ENCODE assay signal across 12 cellular contexts in genomic region chr7:21338728-21339164, GRCh38.
A peak's percentile ranks its signal among the peaks of the same experiment; 100 is the strongest.
DNase-seq lines count a peak whose midpoint lies in the region; ATAC-seq and TF ChIP-seq lines count a peak whose summit lies in the region.
"Had no signal": no experiment of that assay in that cellular context is flagged by ENCODE, and none has a peak within 500 bp of the region (broad histone marks: within the 10 kb centered on the region; RNA-seq: fewer than 3 reads in every experiment).

No MANE protein-coding gene starts in this region.

- no peaks in the 10 kb centered on the region for H3K4me1 ChIP-seq in psoas muscle
- no peaks in the 10 kb centered on the region for H3K4me1 ChIP-seq in adrenal gland (replicated peaks in 1 of 2)

- peaks cover 10% of the 10 kb centered on the region for H3K9me3 Mint-ChIP-seq in activated T-cell treated with anti-CD3 and anti-CD28 coated beads, Interleukin-2, amount 50 U/mL, for 24 hours
- peaks cover 0 to 4% (median 0%) of the 10 kb centered on the region in 9 donors for H3K9me3 Mint-ChIP-seq in naive thymus-derived CD8-positive, alpha-beta T cell
- peaks cover 18 to 21% of the 10 kb centered on the region in 2 donors for H3K9me3 Mint-ChIP-seq in stimulated activated naive CD8-positive, alpha-beta T cell treated with anti-CD3 and anti-CD28 coated beads, Interleukin-15, amount 100 ng/mL, for 72 hours

- TF ChIP-seq CTCF in psoas muscle (IDR thresholded peaks at IDR 0.05) (no peak), adrenal gland (IDR thresholded peaks at IDR 0.05) (no peak)

- POLR2A ChIA-PET in naive thymus-derived CD8-positive, alpha-beta T cell (lab: Charles Lee), result interaction anchor here (1.0 kb wide), 1 partner anchor 89 kb away, joined by 6 read pairs; the partner anchor contains the start of gene SP4

- 69 to 75% (median 69%) methylated on average over 4 of the region's 4 CpGs for WGBS in psoas muscle, 3 donors
- WGBS in adrenal gland, 4 donors, result 54 to 67% (median 61%) methylated on average over 4 of the region's 4 CpGs

- H3K4me3 ChIP-seq in psoas muscle (no peak overlapping the region), adrenal gland (no peak overlapping the region)

- no peaks in the 10 kb centered on the region for H3K27me3 ChIP-seq in psoas muscle (ENCODE audit: insufficient read depth in 3 of 3, low read length in 2 of 3)
- no peaks in the 10 kb centered on the region for H3K27me3 ChIP-seq in adrenal gland

- peak overlapping the region; percentile 24 for H3K4me3 Mint-ChIP-seq in activated T-cell treated with anti-CD3 and anti-CD28 coated beads, Interleukin-2, amount 50 U/mL, for 24 hours
- H3K4me3 Mint-ChIP-seq in naive thymus-derived CD8-positive, alpha-beta T cell, result peak overlapping the region; percentile 1 to 73 (median 46)
- peak overlapping the region; percentile 61 to 66 for H3K4me3 Mint-ChIP-seq in stimulated activated naive CD8-positive, alpha-beta T cell treated with anti-CD3 and anti-CD28 coated beads, Interleukin-15, amount 100 ng/mL, for 72 hours
- H3K4me3 Mint-ChIP-seq: nephron; stimulated activated naive B cell treated with anti-CD40 and anti-IgM and Interleukin-4, amounts not matched to agents 10 μg/mL and 1 μg/mL and 100 μg/mL, for 72 hours had no signal

- H3K27ac ChIP-seq in psoas muscle (no peak overlapping the region), adrenal gland (no peak overlapping the region)

- no peaks in the 10 kb centered on the region for H3K36me3 ChIP-seq in psoas muscle (ENCODE audit: insufficient read depth in 1 of 2, low read depth in 1 of 2)
- H3K36me3 ChIP-seq in adrenal gland (replicated peaks in 1 of 2), result no peaks in the 10 kb centered on the region

- peak; percentile 64 to 76 for ATAC-seq in naive thymus-derived CD8-positive, alpha-beta T cell
- peak; percentile 96 for ATAC-seq in stimulated activated naive CD8-positive, alpha-beta T cell treated with anti-CD3 and anti-CD28 coated beads, Interleukin-15, amount 100 ng/mL, for 72 hours
- ATAC-seq in GM21576 (IDR thresholded peaks at IDR 0.05; ENCODE audit: unreplicated experiment) (no peak), psoas muscle (no peak)
- ATAC-seq: stimulated activated naive B cell treated with anti-CD40 and anti-IgM and Interleukin-4, amounts not matched to agents 10 μg/mL and 1 μg/mL and 100 μg/mL, for 72 hours had no signal

- no peak for TF ChIP-seq POLR2A in adrenal gland (IDR thresholded peaks at IDR 0.05)

- peaks cover 34% of the 10 kb centered on the region for H3K4me1 Mint-ChIP-seq in activated T-cell treated with anti-CD3 and anti-CD28 coated beads, Interleukin-2, amount 50 U/mL, for 24 hours (ENCODE audit: low read depth)
- peaks cover 11 to 20% (median 14%) of the 10 kb centered on the region in 4 donors for H3K4me1 Mint-ChIP-seq in naive thymus-derived CD8-positive, alpha-beta T cell
- peaks cover 52% of the 10 kb centered on the region for H3K4me1 Mint-ChIP-seq in stimulated activated naive CD8-positive, alpha-beta T cell treated with anti-CD3 and anti-CD28 coated beads, Interleukin-15, amount 100 ng/mL, for 72 hours
- H3K4me1 Mint-ChIP-seq: nephron had no signal

- H3K9me3 ChIP-seq in psoas muscle (no peaks in the 10 kb centered on the region), adrenal gland (replicated peaks in 1 of 3) (no peaks in the 10 kb centered on the region)

- H3K27me3 Mint-ChIP-seq in activated T-cell treated with anti-CD3 and anti-CD28 coated beads, Interleukin-2, amount 50 U/mL, for 24 hours, result no peaks in the 10 kb centered on the region
- no peaks in the 10 kb centered on the region for H3K27me3 Mint-ChIP-seq in naive thymus-derived CD8-positive, alpha-beta T cell
- no peaks in the 10 kb centered on the region for H3K27me3 Mint-ChIP-seq in stimulated activated naive CD8-positive, alpha-beta T cell treated with anti-CD3 and anti-CD28 coated beads, Interleukin-15, amount 100 ng/mL, for 72 hours
- H3K27me3 Mint-ChIP-seq: stimulated activated naive B cell treated with anti-CD40 and anti-IgM and Interleukin-4, amounts not matched to agents 10 μg/mL and 1 μg/mL and 100 μg/mL, for 72 hours had no signal

- H3K27ac Mint-ChIP-seq in activated T-cell treated with anti-CD3 and anti-CD28 coated beads, Interleukin-2, amount 50 U/mL, for 24 hours, result peak overlapping the region; percentile 92
- H3K27ac Mint-ChIP-seq in naive thymus-derived CD8-positive, alpha-beta T cell, result peak overlapping the region; percentile 49 to 95 (median 64)
- H3K27ac Mint-ChIP-seq in stimulated activated naive CD8-positive, alpha-beta T cell treated with anti-CD3 and anti-CD28 coated beads, Interleukin-15, amount 100 ng/mL, for 72 hours, result peak overlapping the region; percentile 95 to 97
- H3K27ac Mint-ChIP-seq: nephron; stimulated activated naive B cell treated with anti-CD40 and anti-IgM and Interleukin-4, amounts not matched to agents 10 μg/mL and 1 μg/mL and 100 μg/mL, for 72 hours had no signal

- DNase-seq in activated CD4-positive, CD25-positive, alpha-beta regulatory T cell treated with anti-CD3 and anti-CD28 coated beads, Interleukin-2, amount 50 U/mL, for 16 hours (ENCODE audit: low read depth, low spot score), result peak; percentile 40
- DNase-seq in activated CD4-positive, CD25-positive, alpha-beta regulatory T cell treated with anti-CD3 and anti-CD28 coated beads, Interleukin-2, amount 50 U/mL, for 72 hours, result no peak
- peak; percentile 50 for DNase-seq in activated T-cell treated with anti-CD3 and anti-CD28 coated beads, Interleukin-2, amount 50 U/mL, for 24 hours
- peak in 1 of 10 donors; percentile 30 for DNase-seq in naive thymus-derived CD8-positive, alpha-beta T cell
- peak; percentile 53 to 68 for DNase-seq in stimulated activated naive CD8-positive, alpha-beta T cell treated with anti-CD3 and anti-CD28 coated beads, Interleukin-15, amount 100 ng/mL, for 72 hours
- DNase-seq in psoas muscle (no peak), adrenal gland (no peak)
- DNase-seq: cerebellar nuclear complex; NCI-H1930; stimulated activated naive B cell treated with anti-CD40 and anti-IgM and Interleukin-4, amounts not matched to agents 10 μg/mL and 1 μg/mL and 100 μg/mL, for 72 hours had no signal

- H3K36me3 Mint-ChIP-seq in activated T-cell treated with anti-CD3 and anti-CD28 coated beads, Interleukin-2, amount 50 U/mL, for 24 hours (ENCODE audit: low read depth), result peaks cover 5% of the 10 kb centered on the region
- H3K36me3 Mint-ChIP-seq in naive thymus-derived CD8-positive, alpha-beta T cell, result peaks cover 0 to 2% (median 0%) of the 10 kb centered on the region in 3 donors
- H3K36me3 Mint-ChIP-seq: stimulated activated naive B cell treated with anti-CD40 and anti-IgM and Interleukin-4, amounts not matched to agents 10 μg/mL and 1 μg/mL and 100 μg/mL, for 72 hours had no signal

- intact Hi-C loops in psoas muscle (cut with DNase I), result no loop called here
- intact Hi-C loops in adrenal gland (cut with DNase I), result no loop called here

Comparison
In these comparisons a context has a peak if more than half of its experiments do, and no peak if none do; other contexts are left out.
1. DNase-seq: peak in activated CD4-positive, CD25-positive, alpha-beta regulatory T cell treated with anti-CD3 and anti-CD28 coated beads, Interleukin-2, amount 50 U/mL, for 16 hours (single experiment), activated T-cell treated with anti-CD3 and anti-CD28 coated beads, Interleukin-2, amount 50 U/mL, for 24 hours (single experiment) and stimulated activated naive CD8-positive, alpha-beta T cell treated with anti-CD3 and anti-CD28 coated beads, Interleukin-15, amount 100 ng/mL, for 72 hours (2 of 2); none in activated CD4-positive, CD25-positive, alpha-beta regulatory T cell treated with anti-CD3 and anti-CD28 coated beads, Interleukin-2, amount 50 U/mL, for 72 hours (single experiment), psoas muscle (0 of 2) and adrenal gland (0 of 7).
2. ATAC-seq: peak in naive thymus-derived CD8-positive, alpha-beta T cell (2 of 2) and stimulated activated naive CD8-positive, alpha-beta T cell treated with anti-CD3 and anti-CD28 coated beads, Interleukin-15, amount 100 ng/mL, for 72 hours (single experiment); none in GM21576 (single experiment) and psoas muscle (0 of 4).
3. Peak in every context shown above with its lines, with median percentiles within 50 percentile points of each other: H3K27ac Mint-ChIP-seq and H3K4me3 Mint-ChIP-seq.